In genomic region chr7:157538321-157538720, GRCh38 we compare ENCODE assay signal across 12 cellular contexts.
A peak's percentile ranks its signal among the peaks of the same experiment; 100 is the strongest.
DNase-seq lines count a peak whose midpoint lies in the region; ATAC-seq and TF ChIP-seq lines count a peak whose summit lies in the region.
"Had no signal": no experiment of that assay in that cellular context is flagged by ENCODE, and none has a peak within 500 bp of the region (broad histone marks: within the 10 kb centered on the region; RNA-seq: fewer than 3 reads in every experiment).

No MANE protein-coding gene starts in this region.

- H3K27me3 ChIP-seq in BE2C, result no peaks in the 10 kb centered on the region; the same call in 1 of the 2 replicates
- H3K27me3 ChIP-seq: BLaER1 had no signal

- ATAC-seq in mucosa of descending colon (no peak), sciatic nerve (no peak), T-cell (replicated peaks in 1 of 4) (no peak)

- H3K9me3 ChIP-seq in BE2C (no peaks in the 10 kb centered on the region), mucosa of descending colon (no peaks in the 10 kb centered on the region)
- H3K9me3 ChIP-seq: BLaER1 had no signal

- CTCF ChIA-PET in T-cell (lab: Charles Lee), result no interaction called here

- DNase-seq in BE2C, result peak; percentile 3
- peak; percentile 10 for DNase-seq in CD14-positive monocyte (ENCODE audit: low spot score)
- peak in 2 of 3 donors; percentile 1 for DNase-seq in mucosa of descending colon
- peak; percentile 42 for DNase-seq in sciatic nerve (ENCODE audit: low spot score)
- DNase-seq in NCI-H2196 (lab: John Stamatoyannopoulos, UW; ENCODE audit: unreplicated experiment), result no peak
- DNase-seq in T-helper 1 cell, result no peak
- no peak for DNase-seq in T-cell
- DNase-seq: CD4-positive, CD25-positive, alpha-beta regulatory T cell; DMS 273 treated with DMSO at 0.1 percent for 48 hours; GM23248; IMR-90 had no signal

- H3K4me3 ChIP-seq in BE2C (ENCODE audit: low read depth, low read length) (no peak overlapping the region), mucosa of descending colon (no peak overlapping the region)
- H3K4me3 ChIP-seq: BLaER1, GM23248 had no signal

- H3K27me3 Mint-ChIP-seq in CD14-positive monocyte (ENCODE audit: low read depth in 3 of 3) (peaks cover 5 to 14% (median 7%) of the 10 kb centered on the region in 3 donors), T-cell (no peaks in the 10 kb centered on the region)
- H3K27me3 Mint-ChIP-seq: CD4-positive, CD25-positive, alpha-beta regulatory T cell had no signal

- no peaks in the 10 kb centered on the region for H3K4me1 Mint-ChIP-seq in CD14-positive monocyte
- no peaks in the 10 kb centered on the region for H3K4me1 Mint-ChIP-seq in T-cell

- POLR2A ChIA-PET in T-cell (lab: Charles Lee), result no interaction called here

- H3K36me3 ChIP-seq in BE2C (no peaks in the 10 kb centered on the region), mucosa of descending colon (ENCODE audit: low read depth) (no peaks in the 10 kb centered on the region)
- H3K36me3 ChIP-seq: BLaER1 had no signal

- no peak for TF ChIP-seq CTCF in BE2C (IDR thresholded peaks at IDR 0.05; ENCODE audit: low read depth, low read length)
- no peak for TF ChIP-seq CTCF in CD14-positive monocyte (IDR thresholded peaks at IDR 0.05)
- TF ChIP-seq CTCF in mucosa of descending colon (IDR thresholded peaks at IDR 0.05), result no peak

- H3K4me3 Mint-ChIP-seq in CD14-positive monocyte (no peak overlapping the region), T-cell (no peak overlapping the region)
- H3K4me3 Mint-ChIP-seq: CD4-positive, CD25-positive, alpha-beta regulatory T cell had no signal

- no peak overlapping the region for H3K27ac Mint-ChIP-seq in CD14-positive monocyte
- H3K27ac Mint-ChIP-seq in T-cell, result no peak overlapping the region

- no peaks in the 10 kb centered on the region for H3K4me1 ChIP-seq in BE2C
- H3K4me1 ChIP-seq in mucosa of descending colon (ENCODE audit: low read depth), result no peaks in the 10 kb centered on the region
- H3K4me1 ChIP-seq: BLaER1 had no signal

- intact Hi-C loops in CD14-positive monocyte (cut with micrococcal nuclease) (no loop called here), mucosa of descending colon (cut with DNase I, micrococcal nuclease) (no loop called here), sciatic nerve (cut with DNase I) (no loop called here)

- H3K36me3 Mint-ChIP-seq in CD14-positive monocyte (no peaks in the 10 kb centered on the region), T-cell (peaks cover under 1% of the 10 kb centered on the region)

- H3K9me3 Mint-ChIP-seq in CD14-positive monocyte (peaks cover 0 to 2% (median under 1%) of the 10 kb centered on the region in 7 donors), T-cell (peaks cover under 1 to 4% (median 1%) of the 10 kb centered on the region in 3 donors)

Comparison
In these comparisons a context has a peak if more than half of its experiments do, and no peak if none do; other contexts are left out.
1. DNase-seq: peak in BE2C (single experiment), CD14-positive monocyte (single experiment), mucosa of descending colon (2 of 3) and sciatic nerve (single experiment); none in NCI-H2196 (single experiment), T-helper 1 cell (0 of 5) and T-cell (0 of 34).